9 cellular contexts compared by ENCODE assay signal in the genomic region with DNA sequence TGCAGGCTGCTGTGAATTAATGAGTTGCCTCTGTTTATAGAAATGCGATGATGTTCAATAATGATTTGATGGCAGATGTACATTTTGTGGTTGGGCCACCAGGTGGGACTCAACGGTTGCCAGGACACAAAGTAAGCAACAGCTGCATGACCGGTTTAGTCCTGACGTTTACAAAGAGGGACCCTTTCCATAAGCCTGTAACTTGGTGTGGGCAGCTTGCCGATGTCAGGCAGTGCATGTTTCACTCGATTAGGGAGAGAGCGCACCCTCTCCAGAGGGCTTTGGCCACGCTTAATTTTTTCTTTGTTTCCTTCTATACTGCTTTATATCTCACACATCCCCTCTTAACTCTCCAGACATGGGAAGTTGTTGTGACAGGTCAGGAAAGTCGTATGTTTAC. TPM values are rescaled to one million over a fixed set of nuclear protein-coding genes. Genes with fewer than 3 reads are reported as not detected.
A peak's percentile ranks its signal among the peaks of the same experiment; 100 is the strongest.
DNase-seq lines count a peak whose midpoint lies in the region; ATAC-seq and TF ChIP-seq lines count a peak whose summit lies in the region.
"Had no signal": no experiment of that assay in that cellular context is flagged by ENCODE, and none has a peak within 500 bp of the region (broad histone marks: within the 10 kb centered on the region; RNA-seq: fewer than 3 reads in every experiment).

No MANE protein-coding gene starts in this region.

- POLR2A ChIA-PET in A673 (lab: Charles Lee; ENCODE audit: low non-redundant PET): no interaction called here

- 15 to 19% (median 16%) methylated on average over 9 of the region's 9 CpGs for WGBS in heart left ventricle, 4 donors

- H3F3A ChIP-seq in GM23338 (replicated peaks; ENCODE audit: low read depth): no peaks in the 10 kb centered on the region

- TF ChIP-seq CTCF in GM23338 (conservative IDR thresholded peaks at IDR 0.05; ENCODE audit: low read depth in 2 of 2): no peak
- TF ChIP-seq CTCF in heart left ventricle (IDR thresholded peaks at IDR 0.05): no peak
- TF ChIP-seq CTCF in A673 (conservative IDR thresholded peaks at IDR 0.05; ENCODE audit: low read depth, low read length): no peak

- peak; percentile 22 for DNase-seq in GM23338 (ENCODE audit: low spot score)
- peak; percentile 98 for DNase-seq in NCI-H69 (lab: John Stamatoyannopoulos, UW)
- peak in 4 of 5 donors; percentile 45 to 71 (median 52) for DNase-seq in heart left ventricle
- no peak for DNase-seq in sciatic nerve (ENCODE audit: low spot score)
- DNase-seq in activated gamma-delta T cell (lab: John Stamatoyannopoulos, UW): no peak
- DNase-seq in stimulated activated naive CD8-positive, alpha-beta T cell treated with anti-CD3 and anti-CD28 coated beads, Interleukin-15, Interleukin-2, amounts not matched to agents 100 U/mL and 50 U/mL, for 24 hours: no peak
- no peak for DNase-seq in A673 (ENCODE audit: low spot score)

- H3K4me3 Mint-ChIP-seq in GM23338: no peak overlapping the region

- no peak overlapping the region for H2AFZ ChIP-seq in GM23338

- H4K20me1 ChIP-seq in GM23338 (replicated peaks; ENCODE audit: insufficient read depth): peaks cover 10% of the 10 kb centered on the region; the same call in 1 of the 2 replicates

- H3K9me3 Mint-ChIP-seq in GM23338: no peaks in the 10 kb centered on the region

- TF ChIP-seq POLR2A in heart left ventricle (IDR thresholded peaks at IDR 0.05): no peak

- peak; percentile 26; the same call in 1 of the 3 replicates for ATAC-seq in GM23338
- ATAC-seq in heart left ventricle: peak; percentile 39 to 74 (median 62)
- peak; percentile 68 for ATAC-seq in sciatic nerve
- no peak for ATAC-seq in stimulated activated naive CD8-positive, alpha-beta T cell treated with anti-CD3 and anti-CD28 coated beads, Interleukin-15, Interleukin-2, amounts not matched to agents 100 U/mL and 50 U/mL, for 24 hours
- no peak for ATAC-seq in GM19463 (IDR thresholded peaks at IDR 0.05; ENCODE audit: unreplicated experiment)
- ATAC-seq: HCT116 had no signal

- H3K27ac ChIP-seq in GM23338 (ENCODE audit: low read depth) (no peak overlapping the region), heart left ventricle (peak overlapping the region in 11 of 12 donors; percentile 54 to 84 (median 72)), A673 (ENCODE audit: low read depth, low read length, poor library complexity, severe bottlenecking) (no peak overlapping the region)

- CTCF ChIA-PET in A673 (lab: Charles Lee): no interaction called here

- H3K9me2 ChIP-seq in GM23338 (ENCODE audit: insufficient read depth): no peaks in the 10 kb centered on the region

- peak overlapping the region; percentile 4; the same call in 1 of the 2 replicates for H3K27ac Mint-ChIP-seq in GM23338

- H3K4me3 ChIP-seq in GM23338 (no peak overlapping the region), heart left ventricle (peak overlapping the region; percentile 1 to 66 (median 54)), A673 (ENCODE audit: low read depth, low read length, poor library complexity, severe bottlenecking) (no peak overlapping the region)

- H3K4me1 ChIP-seq in GM23338 (ENCODE audit: insufficient read depth): peaks cover 28% of the 10 kb centered on the region
- H3K4me1 ChIP-seq in heart left ventricle: peaks cover 0 to 83% (median 36%) of the 10 kb centered on the region in 12 donors
- H3K4me1 ChIP-seq in A673 (ENCODE audit: insufficient read depth, low read length, poor library complexity, severe bottlenecking): no peaks in the 10 kb centered on the region

- H3K36me3 ChIP-seq in GM23338 (ENCODE audit: insufficient read depth): no peaks in the 10 kb centered on the region
- peaks cover 0 to 29% (median 14%) of the 10 kb centered on the region in 9 donors for H3K36me3 ChIP-seq in heart left ventricle
- H3K36me3 ChIP-seq in A673 (ENCODE audit: insufficient read depth, low read length, poor library complexity, severe bottlenecking): peaks cover 9% of the 10 kb centered on the region

- H3K9me3 ChIP-seq in heart left ventricle: no peaks in the 10 kb centered on the region
- H3K9me3 ChIP-seq in A673 (ENCODE audit: low read depth, low read length, poor library complexity, severe bottlenecking): no peaks in the 10 kb centered on the region

- no peaks in the 10 kb centered on the region for H3K27me3 Mint-ChIP-seq in GM23338 (ENCODE audit: insufficient read depth, low read depth, poor library complexity)

- H3K36me3 Mint-ChIP-seq in GM23338 (ENCODE audit: low read depth): peaks cover 17% of the 10 kb centered on the region

- peaks cover 73% of the 10 kb centered on the region for H3K79me2 ChIP-seq in GM23338 (replicated peaks; ENCODE audit: insufficient read depth)

- no peak overlapping the region for H3K4me2 ChIP-seq in GM23338

- intact Hi-C loops in heart left ventricle (cut with DNase I): loop anchor here in 3 of 10 donors (2.0 to 10.0 kb wide), 3 partner anchors 28 to 286 kb away; no protein-coding TSS in a partner anchor
- intact Hi-C loops in sciatic nerve (cut with DNase I): no loop called here
- intact Hi-C loops in A673 (cut with micrococcal nuclease; ENCODE audit: unreplicated experiment): no loop called here

- peaks cover 45% of the 10 kb centered on the region for H3K4me1 Mint-ChIP-seq in GM23338

- H3K27me3 ChIP-seq in GM23338 (ENCODE audit: insufficient read depth) (no peaks in the 10 kb centered on the region), heart left ventricle (no peaks in the 10 kb centered on the region), A673 (replicated peaks; ENCODE audit: insufficient read depth, low read depth, low read length, poor library complexity) (no peaks in the 10 kb centered on the region)

- BruUV-seq in A673 (replicated peaks; lab: Mats Ljungman, UMichigan): no TSS peak

TF ChIP-seq in GM23338, 12 proteins besides CTCF, POLR2A, EP300 and RAD21:
- TF ChIP-seq, protein P1, sequence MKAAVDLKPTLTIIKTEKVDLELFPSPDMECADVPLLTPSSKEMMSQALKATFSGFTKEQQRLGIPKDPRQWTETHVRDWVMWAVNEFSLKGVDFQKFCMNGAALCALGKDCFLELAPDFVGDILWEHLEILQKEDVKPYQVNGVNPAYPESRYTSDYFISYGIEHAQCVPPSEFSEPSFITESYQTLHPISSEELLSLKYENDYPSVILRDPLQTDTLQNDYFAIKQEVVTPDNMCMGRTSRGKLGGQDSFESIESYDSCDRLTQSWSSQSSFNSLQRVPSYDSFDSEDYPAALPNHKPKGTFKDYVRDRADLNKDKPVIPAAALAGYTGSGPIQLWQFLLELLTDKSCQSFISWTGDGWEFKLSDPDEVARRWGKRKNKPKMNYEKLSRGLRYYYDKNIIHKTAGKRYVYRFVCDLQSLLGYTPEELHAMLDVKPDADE (IDR thresholded peaks at IDR 0.05): no peak
- TF ChIP-seq NANOG (IDR thresholded peaks at IDR 0.05; ENCODE audit: borderline replicate concordance): no peak

RNA-seq across cellular contexts. Expression of a gene that starts 1.4 kb away (rescaled TPM):
- total RNA-seq in GM23338 (2014; rRNA removed; shearing (Covaris generic)): 45.1 and 47.0 TPM in 2 replicates
- polyA plus RNA-seq in GM23338 (2016; fragmentation: Nextera tagmentation; extraction: Ambion mirVana) (11.8 and 13.6 TPM in 2 replicates), heart left ventricle (10 to 100 TPM in 1 of 2 donors, 1 to 10 TPM in 1; 4.8 to 14.3 TPM)
- total RNA-seq in heart left ventricle (10 to 100 TPM; 18.0 to 33.9 (median 24.3) TPM), sciatic nerve (52.5 TPM), A673 (2021) (43.5 and 46.0 TPM in 2 replicates)

Comparison
In these comparisons a context has a peak if more than half of its experiments do, and no peak if none do; other contexts are left out.
1. ATAC-seq: peak in GM23338 (single experiment), heart left ventricle (4 of 4) and sciatic nerve (single experiment); none in stimulated activated naive CD8-positive, alpha-beta T cell treated with anti-CD3 and anti-CD28 coated beads, Interleukin-15, Interleukin-2, amounts not matched to agents 100 U/mL and 50 U/mL, for 24 hours (single experiment) and GM19463 (single experiment).
2. DNase-seq: peak in GM23338 (single experiment), NCI-H69 (single experiment) and heart left ventricle (4 of 5); none in sciatic nerve (single experiment), activated gamma-delta T cell (single experiment), stimulated activated naive CD8-positive, alpha-beta T cell treated with anti-CD3 and anti-CD28 coated beads, Interleukin-15, Interleukin-2, amounts not matched to agents 100 U/mL and 50 U/mL, for 24 hours (single experiment) and A673 (single experiment).
3. H3K27ac ChIP-seq: peak in heart left ventricle (11 of 12); none in GM23338 (single experiment) and A673 (single experiment).
4. H3K4me3 ChIP-seq: peak in heart left ventricle (12 of 12); none in GM23338 (single experiment) and A673 (single experiment).